8 cellular contexts compared by ENCODE assay signal in the genomic region with DNA sequence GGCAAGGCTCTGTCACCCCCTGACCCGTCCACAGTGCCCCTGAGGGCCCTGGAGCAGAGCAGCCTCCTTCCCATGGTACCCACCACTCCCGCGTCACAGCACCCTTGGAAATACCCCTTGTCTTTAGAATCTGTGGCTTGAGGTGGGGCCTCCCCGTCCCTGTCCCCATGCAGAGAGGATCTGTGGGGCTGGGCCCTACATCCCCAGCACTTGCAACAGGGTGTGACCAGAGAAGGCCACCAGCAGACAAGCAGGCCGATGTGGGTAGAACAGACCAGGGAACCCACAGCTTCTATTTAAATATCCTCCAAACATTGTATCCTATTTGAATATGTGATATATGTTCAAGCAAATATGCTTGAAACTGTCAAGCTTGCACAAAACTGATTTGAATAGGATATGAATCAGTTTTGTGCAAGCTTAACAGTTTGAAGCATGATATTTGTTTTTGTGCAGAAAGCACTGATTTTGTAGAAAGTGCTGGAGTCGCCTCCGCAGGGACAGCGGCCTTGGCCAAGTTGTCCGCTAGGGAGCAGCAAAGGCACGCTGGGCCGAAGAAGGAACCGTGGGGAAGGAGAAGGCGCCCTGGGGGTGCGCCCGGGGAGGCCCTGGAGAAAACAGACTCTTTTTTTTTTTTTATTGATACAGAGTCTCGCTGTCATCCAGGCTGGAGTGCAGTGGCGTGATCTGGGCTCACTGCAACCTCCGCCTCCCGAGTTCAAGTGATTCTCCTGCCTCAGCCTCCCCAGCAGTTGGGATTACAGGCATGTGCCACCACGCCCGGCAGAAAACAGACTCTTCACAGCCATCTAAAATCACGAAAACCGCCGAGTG. TPM values are rescaled to one million over a fixed set of nuclear protein-coding genes. Genes with fewer than 3 reads are reported as not detected.
DNase-seq lines count a peak whose midpoint lies in the region; ATAC-seq and TF ChIP-seq lines count a peak whose summit lies in the region.

No MANE protein-coding gene starts in this region.

- H3K9me3 ChIP-seq in heart left ventricle, result no peaks in the 10 kb centered on the region
- no peaks in the 10 kb centered on the region for H3K9me3 ChIP-seq in right atrium auricular region
- H3K9me3 ChIP-seq in fibroblast of lung (ENCODE audit: control insufficient read depth, insufficient read depth, low read depth, low read length), result no peaks in the 10 kb centered on the region
- H3K9me3 ChIP-seq in osteoblast (ENCODE audit: low read depth, low read length), result no peaks in the 10 kb centered on the region

- peak in 2 of 5 donors; percentile 54 to 62 for DNase-seq in heart left ventricle
- no peak for DNase-seq in right atrium auricular region (ENCODE audit: low spot score)
- DNase-seq in fibroblast of lung (ENCODE audit: low read depth in 2 of 2), result peak; percentile 42 to 56
- peak; percentile 95 for DNase-seq in osteoblast (ENCODE audit: insufficient read length, low spot score, missing footprints)
- no peak for DNase-seq in OCI-M2 (lab: John Stamatoyannopoulos, UW; ENCODE audit: unreplicated experiment)

- no peak overlapping the region for H3K4me3 ChIP-seq in heart left ventricle
- H3K4me3 ChIP-seq in right atrium auricular region, result no peak overlapping the region
- no peak overlapping the region for H3K4me3 ChIP-seq in fibroblast of lung (replicated peaks in 1 of 4; ENCODE audit: control extremely low read depth in 1 of 4, insufficient read depth in 1 of 4, low read depth in 3 of 4, low read length in 4 of 4)
- H3K4me3 ChIP-seq in osteoblast (ENCODE audit: insufficient read depth, low read length), result no peak overlapping the region

- peaks cover 0 to 42% (median 18%) of the 10 kb centered on the region in 9 donors for H3K27me3 ChIP-seq in heart left ventricle
- H3K27me3 ChIP-seq in right atrium auricular region, result peaks cover 0 to 5% of the 10 kb centered on the region in 2 donors
- peaks cover 3% of the 10 kb centered on the region for H3K27me3 ChIP-seq in fibroblast of lung (ENCODE audit: control insufficient read depth, insufficient read depth, low read length)
- peaks cover 8% of the 10 kb centered on the region for H3K27me3 ChIP-seq in osteoblast (ENCODE audit: insufficient read depth, low read length)

- H3K4me2 ChIP-seq in fibroblast of lung (ENCODE audit: extremely low read depth, insufficient read depth, low read length) (no peak overlapping the region), osteoblast (ENCODE audit: insufficient read depth, low read length) (no peak overlapping the region)

- H3K27ac ChIP-seq in heart left ventricle, result no peak overlapping the region
- H3K27ac ChIP-seq in right atrium auricular region, result no peak overlapping the region
- H3K27ac ChIP-seq in VCaP, result no peak overlapping the region
- H3K27ac ChIP-seq in fibroblast of lung (ENCODE audit: insufficient read depth, low read length), result no peak overlapping the region
- H3K27ac ChIP-seq in osteoblast (ENCODE audit: low read depth, low read length), result no peak overlapping the region

- TF ChIP-seq POLR2A in heart left ventricle (IDR thresholded peaks at IDR 0.05), result no peak

- H4K20me1 ChIP-seq in fibroblast of lung (ENCODE audit: control insufficient read depth, extremely low read depth, insufficient read depth, low read length), result no peaks in the 10 kb centered on the region
- no peaks in the 10 kb centered on the region for H4K20me1 ChIP-seq in osteoblast (ENCODE audit: insufficient read depth, low read length)

- H2AFZ ChIP-seq in fibroblast of lung (ENCODE audit: low read length) (no peak overlapping the region), osteoblast (ENCODE audit: low read length) (no peak overlapping the region)

- TF ChIP-seq CTCF in heart left ventricle (IDR thresholded peaks at IDR 0.05), result peak; percentile 51 to 81 (median 66)
- peak in 1 of 2 donors; percentile 73 for TF ChIP-seq CTCF in right atrium auricular region (IDR thresholded peaks at IDR 0.05)
- TF ChIP-seq CTCF in VCaP (conservative IDR thresholded peaks at IDR 0.05), result peak; percentile 92
- peak; percentile 80 to 81 for TF ChIP-seq CTCF in fibroblast of lung (conservative IDR thresholded peaks at IDR 0.05 in 1 of 2, IDR thresholded peaks at IDR 0.05 in 1 of 2; ENCODE audit: low read depth in 1 of 2, low read length in 2 of 2)
- peak; percentile 76 for TF ChIP-seq CTCF in osteoblast (IDR thresholded peaks at IDR 0.05; ENCODE audit: extremely low read depth, low read depth, low read length)

- H3K9ac ChIP-seq in fibroblast of lung (ENCODE audit: insufficient read depth, low read length), result no peak overlapping the region

- H3K36me3 ChIP-seq in heart left ventricle (no peaks in the 10 kb centered on the region), right atrium auricular region (no peaks in the 10 kb centered on the region), fibroblast of lung (ENCODE audit: control insufficient read depth, insufficient read depth, low read length) (no peaks in the 10 kb centered on the region), osteoblast (ENCODE audit: insufficient read depth, low read length) (no peaks in the 10 kb centered on the region)

- 49 to 60% (median 57%) methylated on average over 21 to 24 of the region's 24 CpGs for WGBS in heart left ventricle, 4 donors

- intact Hi-C loops in heart left ventricle (cut with DNase I), result loop anchor here in 9 of 10 donors (2.0 to 10.0 kb wide), 4 partner anchors 182 to 185 kb away; no protein-coding TSS in a partner anchor

- H3K4me1 ChIP-seq in heart left ventricle (peaks cover 0 to 20% (median 8%) of the 10 kb centered on the region in 12 donors), right atrium auricular region (peaks cover 0 to 17% of the 10 kb centered on the region in 2 donors), fibroblast of lung (ENCODE audit: control insufficient read depth, extremely low read depth, insufficient read depth, low read length) (no peaks in the 10 kb centered on the region), osteoblast (ENCODE audit: insufficient read depth, low read length) (no peaks in the 10 kb centered on the region)

- ATAC-seq in heart left ventricle (peak in 2 of 4 donors; percentile 42 to 53), HG03354 (IDR thresholded peaks at IDR 0.05; ENCODE audit: poor library complexity, severe bottlenecking, unreplicated experiment) (peak; percentile 62), GM18520 (IDR thresholded peaks at IDR 0.05; ENCODE audit: unreplicated experiment) (no peak)

- H3K79me2 ChIP-seq in fibroblast of lung (ENCODE audit: control insufficient read depth, insufficient read depth, low read length) (no peaks in the 10 kb centered on the region), osteoblast (ENCODE audit: insufficient read depth, low read length) (no peaks in the 10 kb centered on the region)

RNA-seq across cellular contexts. Expression of a gene that starts 2.2 kb away (rescaled TPM):
- total RNA-seq in heart left ventricle (1 to 10 TPM in 5 of 9 donors, under 1 TPM in 4; 0.61 to 1.8 (median 1.1) TPM), right atrium auricular region (1 to 10 TPM in 1 of 2 donors, under 1 TPM in 1; 0.35 to 1.5 TPM), fibroblast of lung (0.26 and 0.66 TPM in 2 replicates), osteoblast (under 0.01 and 0.29 TPM in 2 replicates)
- polyA plus RNA-seq in heart left ventricle (under 1 TPM; 0.62 to 0.65 TPM), fibroblast of lung (0.25 and 0.64 TPM in 2 replicates)
- 0.56 and 0.60 TPM in 2 replicates for polyA plus RNA-seq in fibroblast of lung (2012)
- polyA minus RNA-seq in fibroblast of lung (ENCODE audit: low replicate concordance), result 2.6 TPM in 1 of 2 replicates, not detected in the other

Comparison
In these comparisons a context has a peak if more than half of its experiments do, and no peak if none do; other contexts are left out.
1. DNase-seq: peak in fibroblast of lung (2 of 2) and osteoblast (single experiment); none in right atrium auricular region (single experiment) and OCI-M2 (single experiment).